In the genomic region with DNA sequence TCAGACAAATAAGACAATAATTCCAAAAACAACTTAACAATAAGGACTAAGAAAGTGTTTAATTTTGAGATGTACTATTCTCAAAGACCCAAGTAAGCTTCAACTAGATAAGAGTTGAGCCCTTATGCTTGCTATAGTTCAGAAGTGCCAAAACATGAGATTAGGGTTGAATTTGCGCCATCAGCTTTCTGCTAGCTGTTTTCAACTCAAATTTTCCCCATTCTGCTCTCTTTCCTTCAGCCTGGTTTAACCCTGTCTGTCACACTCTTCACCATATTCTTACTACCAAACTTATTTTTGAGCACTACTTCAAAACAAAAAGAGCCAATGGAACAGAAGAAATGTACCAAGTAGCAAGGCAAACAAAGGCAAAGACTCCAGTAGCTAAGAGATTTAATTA, we compare ENCODE assay signal across 9 cellular contexts. TPM values are rescaled to one million over a fixed set of nuclear protein-coding genes. Genes with fewer than 3 reads are reported as not detected.
DNase-seq lines count a peak whose midpoint lies in the region; ATAC-seq and TF ChIP-seq lines count a peak whose summit lies in the region.
"Had no signal": no experiment of that assay in that cellular context is flagged by ENCODE, and none has a peak within 500 bp of the region (broad histone marks: within the 10 kb centered on the region; RNA-seq: fewer than 3 reads in every experiment).

No MANE protein-coding gene starts in this region.

- H2AK5ac ChIP-seq in trophoblast cell (ENCODE audit: low read length) (no peak overlapping the region), neuronal stem cell (ENCODE audit: low read depth, low read length) (no peak overlapping the region)

- no peak overlapping the region for H4K8ac ChIP-seq in trophoblast cell (ENCODE audit: low read depth, low read length)
- H4K8ac ChIP-seq in neuronal stem cell (ENCODE audit: low read depth, low read length) = no peak overlapping the region

- 86 to 97% methylated on average over 1 of the region's 1 CpG for WGBS in endodermal cell (ENCODE audit: insufficient coverage in 1 of 2, insufficient read length in 1 of 2), 2 experiments
- WGBS in trophoblast cell (ENCODE audit: extremely low coverage, insufficient coverage, insufficient read length) = no CpG with 5 or more reads among the region's 1 CpG
- no CpG with 5 or more reads among the region's 1 CpG for WGBS in neuronal stem cell (ENCODE audit: extremely low coverage in 2 of 2, insufficient read length in 2 of 2, insufficient replicate concordance in 1 of 2), 2 donors

- no peak for ATAC-seq in CD4-positive, alpha-beta T cell (ENCODE audit: poor library complexity)
- no peak for ATAC-seq in PC-3
- no peak for ATAC-seq in HG03139 (IDR thresholded peaks at IDR 0.05; ENCODE audit: unreplicated experiment)

- H3K9ac ChIP-seq in PC-3 (ENCODE audit: low read length) = no peak overlapping the region
- no peak overlapping the region for H3K9ac ChIP-seq in endodermal cell (ENCODE audit: extremely low read depth, low read length, poor library complexity, severe bottlenecking)
- H3K9ac ChIP-seq in trophoblast cell (ENCODE audit: low read length) = no peak overlapping the region
- H3K9ac ChIP-seq in neuronal stem cell (ENCODE audit: low read depth, low read length, poor library complexity) = no peak overlapping the region

- H2BK5ac ChIP-seq in trophoblast cell (ENCODE audit: low read depth, low read length, poor library complexity) (no peak overlapping the region), neuronal stem cell (ENCODE audit: low read length) (no peak overlapping the region)

- H2BK12ac ChIP-seq in trophoblast cell (ENCODE audit: low read length) (no peak overlapping the region), neuronal stem cell (ENCODE audit: low read length) (no peak overlapping the region)

- H3K79me1 ChIP-seq in trophoblast cell (ENCODE audit: low read length) (peaks cover 17% of the 10 kb centered on the region), neuronal stem cell (ENCODE audit: low read depth, low read length) (peaks cover 2% of the 10 kb centered on the region)

- H3F3A ChIP-seq in PC-3 (ENCODE audit: low read length, unreplicated experiment) = no peaks in the 10 kb centered on the region

- no peak overlapping the region for H2BK120ac ChIP-seq in trophoblast cell (ENCODE audit: insufficient read depth, low read length, poor library complexity)
- no peak overlapping the region for H2BK120ac ChIP-seq in neuronal stem cell (ENCODE audit: low read depth, low read length)

- peak overlapping the region; percentile 11; the same call in 1 of the 2 replicates for H3K4me2 ChIP-seq in PC-3 (ENCODE audit: low read length)
- H3K4me2 ChIP-seq in trophoblast cell (ENCODE audit: low read length) = peak overlapping the region; percentile 30
- H3K4me2 ChIP-seq in neuronal stem cell (ENCODE audit: insufficient read depth, low read length, poor library complexity, severe bottlenecking) = no peak overlapping the region

- no peaks in the 10 kb centered on the region for H3K9me3 ChIP-seq in CD4-positive, alpha-beta T cell (ENCODE audit: control insufficient read depth, low read length)
- H3K9me3 ChIP-seq in PC-3 (ENCODE audit: low read length) = no peaks in the 10 kb centered on the region
- peaks cover 21% of the 10 kb centered on the region for H3K9me3 ChIP-seq in endodermal cell (ENCODE audit: control insufficient read depth, low read length)
- no peaks in the 10 kb centered on the region for H3K9me3 ChIP-seq in trophoblast cell (ENCODE audit: insufficient read depth, low read depth, low read length)
- H3K9me3 ChIP-seq in neuronal stem cell (replicated peaks in 1 of 2; ENCODE audit: control insufficient read depth in 2 of 2, insufficient read depth in 1 of 2, low read depth in 1 of 2, low read length in 2 of 2) = peaks cover 0 to 24% of the 10 kb centered on the region in 2 donors

- no peaks in the 10 kb centered on the region for H3K27me3 ChIP-seq in CD4-positive, alpha-beta T cell (ENCODE audit: control insufficient read depth, insufficient read depth, low read length)
- H3K27me3 ChIP-seq in PC-3 (ENCODE audit: low read length) (no peaks in the 10 kb centered on the region), endodermal cell (ENCODE audit: control insufficient read depth, insufficient read depth, low read length, poor library complexity, severe bottlenecking) (no peaks in the 10 kb centered on the region), trophoblast cell (ENCODE audit: insufficient read depth, low read length) (no peaks in the 10 kb centered on the region), neuronal stem cell (ENCODE audit: control insufficient read depth in 3 of 3, insufficient read depth in 3 of 3, low read depth in 1 of 3, low read length in 3 of 3) (no peaks in the 10 kb centered on the region)

- peak overlapping the region; percentile 84 for H3K4me3 Mint-ChIP-seq in CD4-positive, alpha-beta T cell
- H3K4me3 Mint-ChIP-seq in endodermal cell = no peak overlapping the region

- no peak for TF ChIP-seq CTCF in CD4-positive, alpha-beta T cell (IDR thresholded peaks at IDR 0.05)
- TF ChIP-seq CTCF in PC-3 (conservative IDR thresholded peaks at IDR 0.05; ENCODE audit: low read depth, low read length) (no peak), endodermal cell (conservative IDR thresholded peaks at IDR 0.05) (no peak)

- intact Hi-C loops in CD4-positive, alpha-beta T cell (cut with DNase I, micrococcal nuclease) = loop anchor here (5.0 to 10.0 kb wide), 6 partner anchors 33 to 1184 kb away; a partner anchor contains a TSS
- intact Hi-C loops in PC-3 (cut with micrococcal nuclease) = loop anchor here (5.0 kb wide), 1 partner anchor 33 kb away; no protein-coding TSS in a partner anchor

- no peak overlapping the region for H3K27ac ChIP-seq in CD4-positive, alpha-beta T cell (ENCODE audit: low read depth, low read length)
- H3K27ac ChIP-seq in PC-3 (ENCODE audit: low read length) (no peak overlapping the region), endodermal cell (ENCODE audit: low read depth, low read length) (no peak overlapping the region), trophoblast cell (ENCODE audit: low read depth, low read length) (no peak overlapping the region), neuronal stem cell (replicated peaks; ENCODE audit: low read length) (no peak overlapping the region)

- H3K23ac ChIP-seq in trophoblast cell (ENCODE audit: low read length) = no peak overlapping the region
- H3K23ac ChIP-seq in neuronal stem cell (ENCODE audit: low read depth, low read length, poor library complexity) = no peak overlapping the region

- H3K36me3 ChIP-seq in PC-3 (ENCODE audit: low read depth, low read length) (no peaks in the 10 kb centered on the region), endodermal cell (ENCODE audit: control insufficient read depth, insufficient read depth, low read length) (peaks cover 33% of the 10 kb centered on the region), trophoblast cell (ENCODE audit: control insufficient read depth in 1 of 2, insufficient read depth in 2 of 2, low read length in 2 of 2) (no peaks in the 10 kb centered on the region), neuronal stem cell (replicated peaks in 1 of 2; ENCODE audit: control insufficient read depth in 2 of 2, insufficient read depth in 2 of 2, low read length in 2 of 2) (peaks cover 0 to 26% of the 10 kb centered on the region in 2 donors)

- POLR2A ChIA-PET in CD4-positive, alpha-beta T cell (lab: Charles Lee) = interaction anchor here (0.7 to 2.7 kb wide), 10 partner anchors 9 to 96 kb away, joined by 3 to 11 read pairs (median 4); a partner anchor contains a TSS
- POLR2A ChIA-PET in PC-3 (lab: Charles Lee; ENCODE audit: unreplicated experiment) = no interaction called here

- H2BK15ac ChIP-seq in neuronal stem cell (ENCODE audit: low read length) = no peak overlapping the region

- H3K18ac ChIP-seq in trophoblast cell (ENCODE audit: low read length) (no peak overlapping the region), neuronal stem cell (ENCODE audit: low read length) (no peak overlapping the region)

- CTCF ChIA-PET in CD4-positive, alpha-beta T cell (lab: Charles Lee) = interaction anchor here (1.1 kb wide), 1 partner anchor 73 kb away, joined by 4 read pairs; no protein-coding TSS in a partner anchor
- CTCF ChIA-PET in PC-3 (lab: Charles Lee) = no interaction called here

- H3K14ac ChIP-seq in trophoblast cell (ENCODE audit: low read length) = no peak overlapping the region
- H3K14ac ChIP-seq in neuronal stem cell (ENCODE audit: low read length) = no peak overlapping the region

- peaks cover 75% of the 10 kb centered on the region for H3K4me1 Mint-ChIP-seq in CD4-positive, alpha-beta T cell (ENCODE audit: low read depth)
- H3K4me1 Mint-ChIP-seq in endodermal cell = peaks cover 34% of the 10 kb centered on the region

- H2AFZ ChIP-seq in PC-3 (ENCODE audit: low read length) (no peak overlapping the region), trophoblast cell (ENCODE audit: insufficient read depth, low read length, poor library complexity) (no peak overlapping the region), neuronal stem cell (ENCODE audit: low read length) (no peak overlapping the region)

- H3K4me3 ChIP-seq in PC-3 (ENCODE audit: low read length) (no peak overlapping the region; the same call in 1 of the 2 replicates), endodermal cell (ENCODE audit: low read length) (peak overlapping the region; percentile 41), trophoblast cell (ENCODE audit: low read depth, low read length) (no peak overlapping the region), neuronal stem cell (ENCODE audit: low read length in 2 of 2) (no peak overlapping the region)

- peak overlapping the region; percentile 99 for H3K27ac Mint-ChIP-seq in CD4-positive, alpha-beta T cell
- H3K27ac Mint-ChIP-seq in endodermal cell = no peak overlapping the region

- H4K12ac ChIP-seq in trophoblast cell (ENCODE audit: low read depth, low read length) = no peak overlapping the region

- no peaks in the 10 kb centered on the region for H3K9me3 Mint-ChIP-seq in CD4-positive, alpha-beta T cell
- H3K9me3 Mint-ChIP-seq in endodermal cell = peaks cover 25% of the 10 kb centered on the region

- DNase-seq in CD4-positive, alpha-beta T cell = no peak
- DNase-seq in PC-3 (no peak), endodermal cell (no peak), trophoblast cell (no peak), hypothalamus (lab: John Stamatoyannopoulos, UW) (no peak), neuronal stem cell (ENCODE audit: low spot score) (no peak)
- DNase-seq in activated CD8-positive, alpha-beta memory T cell treated with anti-CD3 and anti-CD28 coated beads, Interleukin-2, amount 50 U/mL, for 4 hours = no peak
- DNase-seq: NCI-H1092 had no signal

- no peaks in the 10 kb centered on the region for H3K9me2 ChIP-seq in PC-3 (replicated peaks; ENCODE audit: low read length)

- H3K36me3 Mint-ChIP-seq in CD4-positive, alpha-beta T cell (ENCODE audit: low read depth) = peaks cover 62% of the 10 kb centered on the region
- H3K36me3 Mint-ChIP-seq in endodermal cell (ENCODE audit: low read depth) = peaks cover 31% of the 10 kb centered on the region

- H4K20me1 ChIP-seq in PC-3 (ENCODE audit: low read length) = peaks cover 72% of the 10 kb centered on the region

- no peaks in the 10 kb centered on the region for H3K27me3 Mint-ChIP-seq in CD4-positive, alpha-beta T cell
- no peaks in the 10 kb centered on the region for H3K27me3 Mint-ChIP-seq in endodermal cell (ENCODE audit: insufficient read depth)

- peak overlapping the region; percentile 91 for H3K4ac ChIP-seq in trophoblast cell (ENCODE audit: low read depth, low read length)
- H3K4ac ChIP-seq in neuronal stem cell (ENCODE audit: low read length) = no peak overlapping the region

- H3K4me1 ChIP-seq in PC-3 (ENCODE audit: insufficient read depth, low read length) (peaks cover 15% of the 10 kb centered on the region), endodermal cell (ENCODE audit: control insufficient read depth, insufficient read depth, low read length) (peaks cover 4% of the 10 kb centered on the region), trophoblast cell (ENCODE audit: control insufficient read depth in 1 of 2, insufficient read depth in 2 of 2, low read length in 2 of 2) (peaks cover 9% of the 10 kb centered on the region in 2 experiments), neuronal stem cell (ENCODE audit: control insufficient read depth in 2 of 2, insufficient read depth in 1 of 2, low read depth in 1 of 2, low read length in 2 of 2) (peaks cover 1 to 6% of the 10 kb centered on the region in 2 donors)

- H3K79me2 ChIP-seq in PC-3 (ENCODE audit: low read length) (peaks cover 95% of the 10 kb centered on the region), trophoblast cell (ENCODE audit: control insufficient read depth, insufficient read depth, low read length, poor library complexity) (peaks cover 18% of the 10 kb centered on the region)

- H4K91ac ChIP-seq in trophoblast cell (ENCODE audit: low read depth, low read length) (no peak overlapping the region), neuronal stem cell (ENCODE audit: low read depth, low read length, poor library complexity) (no peak overlapping the region)

- BruUV-seq in PC-3 (replicated peaks; lab: Mats Ljungman, UMichigan) = no TSS peak

RNA-seq across cellular contexts. Expression of a gene that starts 4.1 kb away (rescaled TPM):
- 10 to 100 TPM; 53.3 to 57.8 TPM for total RNA-seq in CD4-positive, alpha-beta T cell
- total RNA-seq in PC-3 (2014; rRNA removed) (17.3 and 24.2 TPM in 2 replicates), endodermal cell (10 to 100 TPM; 59.0 to 59.1 TPM)
- 46.2 TPM for polyA plus RNA-seq in endodermal cell (2013, experiment 1 of 2)
- polyA plus RNA-seq in endodermal cell (2013, experiment 2 of 2) = 49.2 TPM
- polyA plus RNA-seq in trophoblast cell (2013) = 78.1 and 80.1 TPM in 2 replicates
- 22.7 TPM for polyA plus RNA-seq in neuronal stem cell (2013, experiment 1 of 2)
- 24.5 TPM for polyA plus RNA-seq in neuronal stem cell (2013, experiment 2 of 2)

RNA-seq across cellular contexts. Expression of a gene that starts 47.8 kb away (rescaled TPM):
- total RNA-seq in CD4-positive, alpha-beta T cell = 100 to 1,000 TPM; 162 to 167 TPM
- total RNA-seq in PC-3 (2014; rRNA removed) = 50.3 and 90.2 TPM in 2 replicates
- 100 to 1,000 TPM; 323 to 413 TPM for total RNA-seq in endodermal cell
- 370 TPM for polyA plus RNA-seq in endodermal cell (2013, experiment 1 of 2)
- 361 TPM for polyA plus RNA-seq in endodermal cell (2013, experiment 2 of 2)
- polyA plus RNA-seq in trophoblast cell (2013) = 339 and 340 TPM in 2 replicates
- 314 TPM for polyA plus RNA-seq in neuronal stem cell (2013, experiment 1 of 2)
- 322 TPM for polyA plus RNA-seq in neuronal stem cell (2013, experiment 2 of 2)
